ENCODE assay signal across 10 cellular contexts in the genomic region with DNA sequence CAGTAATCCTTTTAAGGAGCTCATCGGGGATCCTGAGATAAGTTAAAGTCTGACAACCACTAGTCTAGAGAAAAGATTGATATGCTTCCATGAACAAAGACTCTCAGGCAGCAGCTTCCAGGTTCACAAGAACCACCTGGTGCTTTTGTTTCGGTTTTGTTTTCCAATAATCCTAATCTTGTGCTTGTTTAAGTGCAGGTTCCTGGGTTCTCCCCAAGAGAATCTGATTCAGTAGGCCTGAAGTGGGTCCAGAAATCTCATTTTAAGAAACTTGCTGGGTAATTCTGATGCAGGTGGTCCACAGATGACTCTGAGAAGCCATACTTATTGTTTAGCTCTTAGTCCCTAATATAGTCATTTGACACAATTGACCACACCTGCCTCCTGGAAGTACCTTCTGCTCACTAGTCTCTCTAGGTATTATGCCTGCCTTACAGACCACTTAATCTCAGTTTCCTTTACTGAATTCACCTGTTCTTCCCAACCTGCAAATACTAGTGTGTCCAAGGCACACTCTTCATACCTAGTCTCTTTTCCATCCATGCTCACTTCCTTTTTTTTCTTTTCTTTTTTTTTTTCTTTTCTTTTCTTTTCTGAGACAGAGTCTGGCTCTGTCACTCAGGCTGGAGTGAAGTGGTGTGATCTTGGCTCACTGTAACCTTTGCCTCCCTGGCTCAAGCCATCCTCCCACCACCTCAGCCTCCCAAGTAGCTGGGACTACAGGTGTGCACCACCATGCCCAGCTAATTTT. TPM values are rescaled to one million over a fixed set of nuclear protein-coding genes. Genes with fewer than 3 reads are reported as not detected.
A peak's percentile ranks its signal among the peaks of the same experiment; 100 is the strongest.
DNase-seq lines count a peak whose midpoint lies in the region; ATAC-seq, FAIRE-seq and TF ChIP-seq lines count a peak whose summit lies in the region.
"Had no signal": no experiment of that assay in that cellular context is flagged by ENCODE, and none has a peak within 500 bp of the region (broad histone marks: within the 10 kb centered on the region; RNA-seq: fewer than 3 reads in every experiment).

No MANE protein-coding gene starts in this region.

- WGBS in HepG2 (ENCODE audit: low lambda C conversion rate) = 71% methylated on average over 2 of the region's 2 CpGs

- TF ChIP-seq RAD21 in HepG2 (CRISPR knock-in tag; IDR thresholded peaks at IDR 0.05) = no peak

- no peaks in the 10 kb centered on the region for H3K9me3 ChIP-seq in HepG2 (ENCODE audit: low read length)

- ATAC-seq in GM18868 (IDR thresholded peaks at IDR 0.05; ENCODE audit: unreplicated experiment) (peak; percentile 78), GM21529 (IDR thresholded peaks at IDR 0.05; ENCODE audit: unreplicated experiment) (peak; percentile 76), HG03175 (IDR thresholded peaks at IDR 0.05; ENCODE audit: unreplicated experiment) (peak; percentile 76), HepG2 (no peak)
- ATAC-seq: naive thymus-derived CD4-positive, alpha-beta T cell had no signal

- H3K36me3 ChIP-seq in HepG2 (replicated peaks in 1 of 2; ENCODE audit: control insufficient read depth in 1 of 2, insufficient read depth in 2 of 2, low read length in 2 of 2) = no peaks in the 10 kb centered on the region

- DNase-seq in HepG2 (ENCODE audit: low spot score) (no peak), Ammon's horn (ENCODE audit: low spot score) (no peak), SW480 (ENCODE audit: low spot score) (no peak), nucleus accumbens (lab: John Stamatoyannopoulos, UW) (no peak)
- DNase-seq: glutamatergic neuron; KG1; naive thymus-derived CD4-positive, alpha-beta T cell had no signal

- in situ Hi-C loops in HepG2 (cut with HindIII; ENCODE audit: extremely low pct_ligation_motif_present, low pct_unique_long_range_greater_than_20kb) = no loop called here

- no peak overlapping the region for H3K4me3 ChIP-seq in HepG2 (replicated peaks in 1 of 3; ENCODE audit: insufficient read depth in 1 of 3, low read depth in 2 of 3, low read length in 3 of 3)

- no peaks in the 10 kb centered on the region for H4K20me1 ChIP-seq in HepG2 (ENCODE audit: insufficient read depth, low read length)

- TF ChIP-seq EP300 in HepG2 (IDR thresholded peaks at IDR 0.05; ENCODE audit: low read depth in 2 of 2, low read length in 2 of 2) (no peak), HepG2 (CRISPR knock-in tag; IDR thresholded peaks at IDR 0.05; ENCODE audit: borderline replicate concordance) (no peak)

- CTCF ChIA-PET in HepG2 (lab: Yijun Ruan, JAX; ENCODE audit: low intra/inter-chr PET ratio, low total read pairs) = no interaction called here

- FAIRE-seq in HepG2 (lab: Jason Lieb, UNC) = no peak

- H3K27ac ChIP-seq in HepG2 (ENCODE audit: extremely low read length, insufficient read depth, low read length) = no peak overlapping the region

- no peak overlapping the region for H3K9ac ChIP-seq in HepG2 (ENCODE audit: insufficient read depth, low read depth, low read length)

- intact Hi-C loops in HepG2 (cut with micrococcal nuclease; ENCODE audit: unreplicated experiment) = no loop called here

- POLR2A ChIA-PET in HepG2 (lab: Yijun Ruan, JAX) = no interaction called here

- H3K79me2 ChIP-seq in HepG2 (ENCODE audit: insufficient read depth, low read length) = no peaks in the 10 kb centered on the region

- H3K4me2 ChIP-seq in HepG2 (ENCODE audit: low read depth, low read length) = 0 out of 2 replicates have a peak overlapping the region, but pooled peaks have one; percentile 14

- no TSS peak for BruUV-seq in HepG2 (replicated peaks; lab: Mats Ljungman, UMichigan)

- H2AFZ ChIP-seq in HepG2 (ENCODE audit: low read length) = peak overlapping the region; percentile 73

- peaks cover 5% of the 10 kb centered on the region; the same call in 1 of the 2 replicates for H3K4me1 ChIP-seq in HepG2 (ENCODE audit: insufficient read depth, low read length)

- no peak for TF ChIP-seq POLR2A in HepG2 (IDR thresholded peaks at IDR 0.05; ENCODE audit: insufficient read depth in 1 of 2, low read depth in 2 of 2, low read length in 2 of 2)

- no peak for TF ChIP-seq CTCF in HepG2 (CRISPR knock-in tag; IDR thresholded peaks at IDR 0.05)

- no peaks in the 10 kb centered on the region for H3K27me3 ChIP-seq in HepG2 (ENCODE audit: control insufficient read depth in 1 of 2, insufficient read depth in 2 of 2, low read length in 2 of 2)

TF ChIP-seq in HepG2, 621 proteins besides CTCF, POLR2A, EP300 and RAD21:
- TF ChIP-seq KLF13 (CRISPR knock-in tag; IDR thresholded peaks at IDR 0.05) = no peak
- no peak for TF ChIP-seq ZSCAN9 (CRISPR knock-in tag; IDR thresholded peaks at IDR 0.05; ENCODE audit: borderline replicate concordance)
- TF ChIP-seq ZNF101 (CRISPR knock-in tag; IDR thresholded peaks at IDR 0.05; ENCODE audit: borderline replicate concordance, low read depth) = no peak
- no peak for TF ChIP-seq MATR3 (CRISPR knock-in tag; IDR thresholded peaks at IDR 0.05)
- TF ChIP-seq, protein P1, sequence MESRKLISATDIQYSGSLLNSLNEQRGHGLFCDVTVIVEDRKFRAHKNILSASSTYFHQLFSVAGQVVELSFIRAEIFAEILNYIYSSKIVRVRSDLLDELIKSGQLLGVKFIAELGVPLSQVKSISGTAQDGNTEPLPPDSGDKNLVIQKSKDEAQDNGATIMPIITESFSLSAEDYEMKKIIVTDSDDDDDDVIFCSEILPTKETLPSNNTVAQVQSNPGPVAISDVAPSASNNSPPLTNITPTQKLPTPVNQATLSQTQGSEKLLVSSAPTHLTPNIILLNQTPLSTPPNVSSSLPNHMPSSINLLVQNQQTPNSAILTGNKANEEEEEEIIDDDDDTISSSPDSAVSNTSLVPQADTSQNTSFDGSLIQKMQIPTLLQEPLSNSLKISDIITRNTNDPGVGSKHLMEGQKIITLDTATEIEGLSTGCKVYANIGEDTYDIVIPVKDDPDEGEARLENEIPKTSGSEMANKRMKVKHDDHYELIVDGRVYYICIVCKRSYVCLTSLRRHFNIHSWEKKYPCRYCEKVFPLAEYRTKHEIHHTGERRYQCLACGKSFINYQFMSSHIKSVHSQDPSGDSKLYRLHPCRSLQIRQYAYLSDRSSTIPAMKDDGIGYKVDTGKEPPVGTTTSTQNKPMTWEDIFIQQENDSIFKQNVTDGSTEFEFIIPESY (CRISPR knock-in tag; IDR thresholded peaks at IDR 0.05) = no peak
- no peak for TF ChIP-seq TGIF2 (CRISPR knock-in tag; IDR thresholded peaks at IDR 0.05)
- no peak for TF ChIP-seq EEA1 (CRISPR knock-in tag; IDR thresholded peaks at IDR 0.05; ENCODE audit: borderline replicate concordance)
- no peak for TF ChIP-seq RFX5 (IDR thresholded peaks at IDR 0.05; ENCODE audit: low read depth, low read length)
- no peak for TF ChIP-seq SMYD3 (CRISPR knock-in tag; IDR thresholded peaks at IDR 0.05)
- TF ChIP-seq ZNF335 (CRISPR knock-in tag; IDR thresholded peaks at IDR 0.05) = no peak
- TF ChIP-seq, protein P2, sequence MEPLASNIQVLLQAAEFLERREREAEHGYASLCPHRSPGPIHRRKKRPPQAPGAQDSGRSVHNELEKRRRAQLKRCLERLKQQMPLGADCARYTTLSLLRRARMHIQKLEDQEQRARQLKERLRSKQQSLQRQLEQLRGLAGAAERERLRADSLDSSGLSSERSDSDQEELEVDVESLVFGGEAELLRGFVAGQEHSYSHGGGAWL (CRISPR knock-in tag; IDR thresholded peaks at IDR 0.05) = no peak
- TF ChIP-seq SUZ12 (IDR thresholded peaks at IDR 0.05; ENCODE audit: low read depth, low read length) = no peak
TF ChIP-seq in HepG2: peak in this region for 0.

RNA-seq across cellular contexts. Expression of a gene that starts 20.5 kb away (rescaled TPM):
- total RNA-seq in HepG2 (2016; rRNA removed; fragmentation: Illumina TruSeq; extraction: Trizol) = 12.0 and 23.4 TPM in 2 replicates
- 3.4 and 3.9 TPM in 2 replicates for total RNA-seq in HepG2 (2016; cell fraction: cytosol; rRNA removed; fragmentation: Illumina TruSeq; extraction: Trizol; ENCODE audit: low read depth)
- 13.7 and 24.0 TPM in 2 replicates for total RNA-seq in HepG2 (2016; cell fraction: insoluble cytoplasmic fraction; rRNA removed; fragmentation: Illumina TruSeq; extraction: Trizol)
- 3.8 and 5.4 TPM in 2 replicates for total RNA-seq in HepG2 (2016; cell fraction: membrane; rRNA removed; fragmentation: Illumina TruSeq; extraction: Trizol)
- total RNA-seq in HepG2 (2016; cell fraction: nucleus; rRNA removed; fragmentation: Illumina TruSeq; extraction: Trizol) = 22.5 and 26.4 TPM in 2 replicates
- polyA plus RNA-seq in HepG2 (2011; rRNA removed) = 22.6 and 23.2 TPM in 2 replicates
- polyA plus RNA-seq in HepG2 (2011; cell fraction: cytosol; rRNA removed) = 11.0 and 18.6 TPM in 2 replicates
- 12.6 and 15.7 TPM in 2 replicates for polyA plus RNA-seq in HepG2 (2011; cell fraction: nucleus; rRNA removed)
- 22.8 and 35.9 TPM in 2 replicates for polyA plus RNA-seq in HepG2 (2012)
- polyA plus RNA-seq in HepG2 (2016; cell fraction: cytosol; fragmentation: Illumina TruSeq; extraction: Trizol; ENCODE audit: low read depth) = 0.40 and 0.52 TPM in 2 replicates
- polyA plus RNA-seq in HepG2 (2016; cell fraction: insoluble cytoplasmic fraction; fragmentation: Illumina TruSeq; extraction: Trizol; ENCODE audit: low read depth) = 3.2 and 3.6 TPM in 2 replicates
- 0.48 and 2.5 TPM in 2 replicates for polyA plus RNA-seq in HepG2 (2016; cell fraction: membrane; fragmentation: Illumina TruSeq; extraction: Trizol; ENCODE audit: low read depth)
- 8.7 and 11.7 TPM in 2 replicates for polyA plus RNA-seq in HepG2 (2016; cell fraction: nucleus; fragmentation: Illumina TruSeq; extraction: Trizol; ENCODE audit: insufficient read depth, low read depth)
- polyA minus RNA-seq in HepG2 (2011; rRNA and poly(A)+ RNA removed; ENCODE audit: low replicate concordance) = 11.4 and 80.8 TPM in 2 replicates
- polyA minus RNA-seq in HepG2 (2011; cell fraction: cytosol; rRNA and poly(A)+ RNA removed) = 42.1 and 48.8 TPM in 2 replicates
- polyA minus RNA-seq in HepG2 (2011; cell fraction: nucleus; rRNA and poly(A)+ RNA removed) = 48.9 and 62.4 TPM in 2 replicates
